ENCODE assay signal across 8 cellular contexts in genomic region chr6:40912158-40912946, GRCh38.
DNase-seq lines count a peak whose midpoint lies in the region; ATAC-seq and TF ChIP-seq lines count a peak whose summit lies in the region.

No MANE protein-coding gene starts in this region.

- H3K4me3 Mint-ChIP-seq in type B pancreatic cell, result no peak overlapping the region

- intact Hi-C loops in body of pancreas (cut with DNase I) (no loop called here), left colon (cut with DNase I, micrococcal nuclease) (no loop called here)

- H3K4me1 ChIP-seq in body of pancreas, result peaks cover 18% of the 10 kb centered on the region

- H3K9me3 ChIP-seq in body of pancreas, result no peaks in the 10 kb centered on the region

- TF ChIP-seq CTCF in body of pancreas (IDR thresholded peaks at IDR 0.05) (peak; percentile 50 to 93 (median 84)), type B pancreatic cell (conservative IDR thresholded peaks at IDR 0.05) (peak; percentile 65)

- peak overlapping the region; percentile 76 to 83 (median 78) for H3K27ac ChIP-seq in body of pancreas

- no peak overlapping the region for H3K27ac Mint-ChIP-seq in type B pancreatic cell

- H3K4me1 Mint-ChIP-seq in type B pancreatic cell (ENCODE audit: unreplicated experiment), result peaks cover 22% of the 10 kb centered on the region

- H3K27me3 Mint-ChIP-seq in type B pancreatic cell, result peaks cover 17% of the 10 kb centered on the region

- ATAC-seq in GM19467 (IDR thresholded peaks at IDR 0.05; ENCODE audit: unreplicated experiment) (peak; percentile 86), HG03558 (IDR thresholded peaks at IDR 0.05; ENCODE audit: extremely low read depth, unreplicated experiment) (peak; percentile 80), body of pancreas (peak; percentile 96), left colon (peak; percentile 95)

- peak; percentile 79 for DNase-seq in Daoy (ENCODE audit: low read depth)
- DNase-seq in NCI-H748 (lab: John Stamatoyannopoulos, UW; ENCODE audit: unreplicated experiment), result peak; percentile 95
- DNase-seq in body of pancreas, result peak; percentile 76 to 85 (median 82)
- peak; percentile 62 to 65 for DNase-seq in left colon
- no peak for DNase-seq in type B pancreatic cell (ENCODE audit: extremely low spot score, unreplicated experiment)
- DNase-seq in NCI-H1436 (lab: John Stamatoyannopoulos, UW), result no peak

- no peaks in the 10 kb centered on the region for H3K27me3 ChIP-seq in body of pancreas

- no peaks in the 10 kb centered on the region for H3K9me3 Mint-ChIP-seq in type B pancreatic cell

- H3K4me3 ChIP-seq in body of pancreas, result no peak overlapping the region

- 38 to 66% methylated on average over 5 to 9 of the region's 9 CpGs for WGBS in body of pancreas, 2 donors

- H3K36me3 ChIP-seq in body of pancreas (replicated peaks in 1 of 2; ENCODE audit: insufficient read depth in 1 of 2, low read depth in 2 of 2), result no peaks in the 10 kb centered on the region

- TF ChIP-seq POLR2A in body of pancreas (IDR thresholded peaks at IDR 0.05), result no peak

- H3K36me3 Mint-ChIP-seq in type B pancreatic cell, result peaks cover 3% of the 10 kb centered on the region

Comparison
In these comparisons a context has a peak if more than half of its experiments do, and no peak if none do; other contexts are left out.
1. DNase-seq: peak in Daoy (single experiment), NCI-H748 (single experiment), body of pancreas (4 of 4) and left colon (2 of 2); none in type B pancreatic cell (single experiment) and NCI-H1436 (single experiment).
2. Peak in every context shown above with its lines, with median percentiles within 50 percentile points of each other: ATAC-seq.